7 cellular contexts compared by ENCODE assay signal in genomic region chr3:101828289-101828688, GRCh38. TPM values are rescaled to one million over a fixed set of nuclear protein-coding genes. Genes with fewer than 3 reads are reported as not detected.
DNase-seq lines count a peak whose midpoint lies in the region; ATAC-seq, FAIRE-seq and TF ChIP-seq lines count a peak whose summit lies in the region.

No MANE protein-coding gene starts in this region.

- no peak for ATAC-seq in stimulated activated effector memory CD8-positive, alpha-beta T cell treated with anti-CD3 and anti-CD28 coated beads, Interleukin-12 subunit alpha, Interleukin-12 subunit beta, amount 100 ng/mL, for 72 hours

- H3K27ac Mint-ChIP-seq in glutamatergic neuron (ENCODE audit: unreplicated experiment), result no peak overlapping the region
- peak overlapping the region; percentile 95 for H3K27ac Mint-ChIP-seq in stimulated activated effector memory CD8-positive, alpha-beta T cell treated with anti-CD3 and anti-CD28 coated beads, Interleukin-12 subunit alpha, Interleukin-12 subunit beta, amount 100 ng/mL, for 72 hours

- H3K36me3 ChIP-seq in HEK293 (ENCODE audit: control insufficient read depth in 2 of 2, insufficient read depth in 1 of 2, low read length in 2 of 2), result no peaks in the 10 kb centered on the region; a peak in 1 of 3 replicates

- FAIRE-seq in HTR-8/SVneo (lab: Jason Lieb, UNC), result no peak

- DNase-seq in glutamatergic neuron, result no peak
- DNase-seq in stimulated activated effector memory CD8-positive, alpha-beta T cell treated with anti-CD3 and anti-CD28 coated beads, Interleukin-12 subunit alpha, Interleukin-12 subunit beta, amount 100 ng/mL, for 72 hours (ENCODE audit: low spot score in 2 of 2), result no peak
- no peak for DNase-seq in glomerular visceral epithelial cell (ENCODE audit: extremely low spot score)
- DNase-seq in HTR-8/SVneo (ENCODE audit: insufficient read length, low spot score), result no peak
- DNase-seq in GM10266 (ENCODE audit: extremely low spot score), result no peak

- CTCF ChIA-PET in HEK293 (lab: Yijun Ruan, JAX), result interaction anchor here (0.7 to 1.0 kb wide), 2 partner anchors 25 to 422 kb away, joined by 3 to 4 read pairs; no protein-coding TSS in a partner anchor

- H3K9me3 Mint-ChIP-seq in glutamatergic neuron (ENCODE audit: unreplicated experiment), result peaks cover 2% of the 10 kb centered on the region
- H3K9me3 Mint-ChIP-seq in stimulated activated effector memory CD8-positive, alpha-beta T cell treated with anti-CD3 and anti-CD28 coated beads, Interleukin-12 subunit alpha, Interleukin-12 subunit beta, amount 100 ng/mL, for 72 hours, result no peaks in the 10 kb centered on the region

- H3K27me3 Mint-ChIP-seq in glutamatergic neuron (ENCODE audit: unreplicated experiment), result peaks cover 2% of the 10 kb centered on the region

- no peaks in the 10 kb centered on the region for H3K4me1 ChIP-seq in HEK293 (ENCODE audit: control insufficient read depth, insufficient read depth, low read length)

- H3K9me3 ChIP-seq in HEK293 (ENCODE audit: control insufficient read depth, insufficient read depth, low read depth, low read length), result no peaks in the 10 kb centered on the region

- peak overlapping the region; percentile 38 for H3K4me3 ChIP-seq in HEK293 (ENCODE audit: low read depth, low read length)

- POLR2A ChIA-PET in HEK293 (lab: Yijun Ruan, JAX), result interaction anchor here (1.9 kb wide), 1 partner anchor 21 kb away, joined by 14 read pairs; the partner anchor contains the start of gene NFKBIZ

- peak overlapping the region; percentile 85 for H3K4me3 Mint-ChIP-seq in glutamatergic neuron (ENCODE audit: unreplicated experiment)
- peak overlapping the region; percentile 81 for H3K4me3 Mint-ChIP-seq in stimulated activated effector memory CD8-positive, alpha-beta T cell treated with anti-CD3 and anti-CD28 coated beads, Interleukin-12 subunit alpha, Interleukin-12 subunit beta, amount 100 ng/mL, for 72 hours

- H3K27ac ChIP-seq in HEK293 (ENCODE audit: extremely low read depth, low read depth, low read length) (no peak overlapping the region), VCaP (peak overlapping the region; percentile 91)

- no peaks in the 10 kb centered on the region for H3K36me3 Mint-ChIP-seq in glutamatergic neuron (ENCODE audit: unreplicated experiment)
- H3K36me3 Mint-ChIP-seq in stimulated activated effector memory CD8-positive, alpha-beta T cell treated with anti-CD3 and anti-CD28 coated beads, Interleukin-12 subunit alpha, Interleukin-12 subunit beta, amount 100 ng/mL, for 72 hours, result peaks cover 57% of the 10 kb centered on the region

- peaks cover 17% of the 10 kb centered on the region for H3K4me1 Mint-ChIP-seq in glutamatergic neuron (ENCODE audit: low read depth, unreplicated experiment)
- peaks cover 72% of the 10 kb centered on the region for H3K4me1 Mint-ChIP-seq in stimulated activated effector memory CD8-positive, alpha-beta T cell treated with anti-CD3 and anti-CD28 coated beads, Interleukin-12 subunit alpha, Interleukin-12 subunit beta, amount 100 ng/mL, for 72 hours

- no peak for TF ChIP-seq CTCF in HEK293 (tag by site-specific recombination; IDR thresholded peaks at IDR 0.05)
- TF ChIP-seq CTCF in VCaP (conservative IDR thresholded peaks at IDR 0.05), result no peak
- TF ChIP-seq CTCF in glutamatergic neuron (IDR thresholded peaks at IDR 0.05; ENCODE audit: partially characterized antibody, unreplicated experiment), result no peak
- no peak for TF ChIP-seq CTCF in GM10266 (IDR thresholded peaks at IDR 0.05; ENCODE audit: control insufficient read depth, insufficient read depth, low read depth, missing control alignments)

TF ChIP-seq in HEK293, 187 proteins besides CTCF, POLR2A, EP300 and RAD21 (continues in another document):
- TF ChIP-seq SP7 (tag by site-specific recombination; IDR thresholded peaks at IDR 0.05) (peak; percentile 55; the same call in 1 of the 2 replicates), ZNF585B (tag by site-specific recombination; IDR thresholded peaks at IDR 0.05) (no peak), ZNF18 (tag by site-specific recombination; IDR thresholded peaks at IDR 0.05) (no peak), ZNF433 (tag by site-specific recombination; IDR thresholded peaks at IDR 0.05; ENCODE audit: low read depth) (no peak), PRDM4 (tag by site-specific recombination; IDR thresholded peaks at IDR 0.05) (peak; percentile 39; the same call in 1 of the 2 replicates), ZNF398 (tag by site-specific recombination; IDR thresholded peaks at IDR 0.05) (no peak), ZNF843 (tag by site-specific recombination; IDR thresholded peaks at IDR 0.05) (0 out of 2 replicates have a peak, but pooled peaks have one; percentile 27), ZNF426 (tag by site-specific recombination; IDR thresholded peaks at IDR 0.05) (no peak), ZNF621 (tag by site-specific recombination; IDR thresholded peaks at IDR 0.05) (no peak), ZEB2 (tag by site-specific recombination; IDR thresholded peaks at IDR 0.05) (no peak; the same call in 1 of the 2 replicates), SALL2 (tag by site-specific recombination; IDR thresholded peaks at IDR 0.05; ENCODE audit: borderline replicate concordance) (no peak), KLF10 (tag by site-specific recombination; IDR thresholded peaks at IDR 0.05) (peak; percentile 35; the same call in 1 of the 2 replicates), PRDM6 (tag by site-specific recombination; IDR thresholded peaks at IDR 0.05) (peak; percentile 44; the same call in 1 of the 2 replicates), IKZF3 (tag by site-specific recombination; IDR thresholded peaks at IDR 0.05) (peak; percentile 34; the same call in 1 of the 2 replicates)

RNA-seq across cellular contexts. Expression of gene NFKBIZ, which starts 21.0 kb away (rescaled TPM):
- 8.9 TPM for total RNA-seq in glutamatergic neuron (ENCODE audit: unreplicated experiment)

RNA-seq across cellular contexts. Expression of gene NXPE3, which starts 49.3 kb away (rescaled TPM):
- total RNA-seq in glutamatergic neuron (ENCODE audit: unreplicated experiment), result 29.1 TPM
